27 cellular contexts compared by ENCODE assay signal in the genomic region with DNA sequence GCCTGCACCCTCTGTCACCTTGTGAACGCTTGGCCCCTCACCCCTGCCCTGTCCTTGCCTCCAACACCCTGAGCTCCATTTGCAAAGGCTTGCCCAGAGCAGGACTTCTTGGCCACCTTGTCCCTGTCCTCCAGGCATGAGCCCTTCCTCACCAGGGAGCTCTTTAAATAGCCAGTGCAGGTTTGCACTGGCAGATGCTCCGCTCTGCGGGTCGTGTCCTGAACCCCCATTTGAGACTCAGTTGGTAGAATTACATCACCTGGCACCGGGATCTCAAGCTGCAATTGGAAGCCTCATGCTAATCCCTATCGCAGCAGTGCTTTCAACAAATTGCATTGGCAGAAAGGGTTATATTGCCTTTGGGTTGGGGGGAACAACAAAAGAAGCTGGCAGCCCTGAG. TPM values are rescaled to one million over a fixed set of nuclear protein-coding genes. Genes with fewer than 3 reads are reported as not detected.
DNase-seq lines count a peak whose midpoint lies in the region; ATAC-seq, FAIRE-seq and TF ChIP-seq lines count a peak whose summit lies in the region.
"Had no signal": no experiment of that assay in that cellular context is flagged by ENCODE, and none has a peak within 500 bp of the region (broad histone marks: within the 10 kb centered on the region; RNA-seq: fewer than 3 reads in every experiment).

No MANE protein-coding gene starts in this region.

- no peak overlapping the region for H3K4me2 ChIP-seq in HepG2 (ENCODE audit: low read depth, low read length)

- no peak for FAIRE-seq in HepG2 (lab: Jason Lieb, UNC)
- FAIRE-seq: A204.1, endometrium, GM12892, RCC 7860 had no signal

- H3K36me3 ChIP-seq in HepG2 (replicated peaks in 1 of 2; ENCODE audit: control insufficient read depth in 1 of 2, insufficient read depth in 2 of 2, low read length in 2 of 2), result no peaks in the 10 kb centered on the region
- no peaks in the 10 kb centered on the region for H3K36me3 ChIP-seq in right lobe of liver
- H3K36me3 ChIP-seq in skeletal muscle tissue (ENCODE audit: control insufficient read depth in 3 of 3, insufficient read depth in 3 of 3, low read length in 3 of 3), result no peaks in the 10 kb centered on the region
- H3K36me3 ChIP-seq: cardiac muscle cell, thoracic aorta, uterus had no signal

- in situ Hi-C loops in HepG2 (cut with HindIII; ENCODE audit: extremely low pct_ligation_motif_present, low pct_unique_long_range_greater_than_20kb), result no loop called here

- ATAC-seq in HepG2 (0 out of 3 replicates have a peak, but pooled peaks have one; percentile 24), right lobe of liver (no peak), HG02870 (IDR thresholded peaks at IDR 0.05; ENCODE audit: unreplicated experiment) (no peak), GM18867 (IDR thresholded peaks at IDR 0.05; ENCODE audit: unreplicated experiment) (no peak)

- no peaks in the 10 kb centered on the region for H3K27me3 ChIP-seq in HepG2 (ENCODE audit: control insufficient read depth in 1 of 2, insufficient read depth in 2 of 2, low read length in 2 of 2)
- H3K27me3 ChIP-seq in right lobe of liver, result no peaks in the 10 kb centered on the region
- H3K27me3 ChIP-seq in skeletal muscle tissue (ENCODE audit: control insufficient read depth in 3 of 3, insufficient read depth in 3 of 3, low read length in 3 of 3), result no peaks in the 10 kb centered on the region
- H3K27me3 ChIP-seq: cardiac muscle cell, uterus had no signal

- H3K4me1 ChIP-seq in HepG2 (ENCODE audit: insufficient read depth, low read length), result peaks cover 12% of the 10 kb centered on the region; the same call in 1 of the 2 replicates
- H3K4me1 ChIP-seq in right lobe of liver, result no peaks in the 10 kb centered on the region
- peaks cover 32 to 39% (median 38%) of the 10 kb centered on the region in 3 donors for H3K4me1 ChIP-seq in skeletal muscle tissue (ENCODE audit: control insufficient read depth in 3 of 3, insufficient read depth in 3 of 3, low read length in 3 of 3)

- intact Hi-C loops in HepG2 (cut with micrococcal nuclease; ENCODE audit: unreplicated experiment) (no loop called here), right lobe of liver (cut with DNase I) (no loop called here)

- H3K4me3 ChIP-seq in HepG2 (replicated peaks in 1 of 3; ENCODE audit: insufficient read depth in 1 of 3, low read depth in 2 of 3, low read length in 3 of 3) (no peak overlapping the region), right lobe of liver (no peak overlapping the region), skeletal muscle tissue (ENCODE audit: low read length in 3 of 3) (no peak overlapping the region)
- H3K4me3 ChIP-seq: cardiac muscle cell, lung, thoracic aorta, uterus had no signal

- POLR2A ChIA-PET in HepG2 (lab: Yijun Ruan, JAX), result no interaction called here

- no peak for TF ChIP-seq EP300 in HepG2 (IDR thresholded peaks at IDR 0.05; ENCODE audit: low read depth in 2 of 2, low read length in 2 of 2)
- no peak for TF ChIP-seq EP300 in HepG2 (CRISPR knock-in tag; IDR thresholded peaks at IDR 0.05; ENCODE audit: borderline replicate concordance)

- CTCF ChIA-PET in HepG2 (lab: Yijun Ruan, JAX; ENCODE audit: low intra/inter-chr PET ratio, low total read pairs), result no interaction called here

- no peak overlapping the region for H2AFZ ChIP-seq in HepG2 (ENCODE audit: low read length)

- BruUV-seq in HepG2 (replicated peaks; lab: Mats Ljungman, UMichigan), result no TSS peak

- DNase-seq in HepG2 (ENCODE audit: low spot score) (no peak), right lobe of liver (no peak), NCI-H82 (lab: John Stamatoyannopoulos, UW) (peak; percentile 81), cerebellar nuclear complex (lab: John Stamatoyannopoulos, UW) (peak; percentile 92 to 99), NOMO-1 treated with DMSO at 0.1 percent for 48 hours (lab: John Stamatoyannopoulos, UW; ENCODE audit: unreplicated experiment) (no peak)
- DNase-seq: activated CD4-positive, alpha-beta T cell treated with anti-CD3 and anti-CD28 coated beads for 48 hours; activated T-cell treated with anti-CD3 and anti-CD28 coated beads, Interleukin-2, amount 50 U/mL, for 48 hours; amniotic stem cell; glutamatergic neuron; NCI-H2081; retina; stimulated activated CD4-positive, alpha-beta T cell treated with anti-CD3 and anti-CD28 coated beads, Interleukin-4, amount 100 ng/mL, for 1 hour; stimulated activated naive CD4-positive, alpha-beta T cell; T-helper 17 cell; uterus had no signal

- H3K9ac ChIP-seq in HepG2 (ENCODE audit: insufficient read depth, low read depth, low read length), result no peak overlapping the region
- no peak overlapping the region for H3K9ac ChIP-seq in skeletal muscle tissue (ENCODE audit: low read depth in 1 of 3, low read length in 3 of 3)

- TF ChIP-seq POLR2A in HepG2 (IDR thresholded peaks at IDR 0.05; ENCODE audit: insufficient read depth in 1 of 2, low read depth in 2 of 2, low read length in 2 of 2) (no peak), right lobe of liver (IDR thresholded peaks at IDR 0.05) (no peak)

- H3K9me3 ChIP-seq in HepG2 (ENCODE audit: low read length), result no peaks in the 10 kb centered on the region
- no peaks in the 10 kb centered on the region for H3K9me3 ChIP-seq in right lobe of liver
- no peaks in the 10 kb centered on the region for H3K9me3 ChIP-seq in skeletal muscle tissue (ENCODE audit: control insufficient read depth in 3 of 3, low read length in 3 of 3)
- H3K9me3 ChIP-seq: thoracic aorta, uterus had no signal

- H3K79me2 ChIP-seq in HepG2 (ENCODE audit: insufficient read depth, low read length), result no peaks in the 10 kb centered on the region

- no peak for TF ChIP-seq RAD21 in HepG2 (CRISPR knock-in tag; IDR thresholded peaks at IDR 0.05)

- no peaks in the 10 kb centered on the region for H4K20me1 ChIP-seq in HepG2 (ENCODE audit: insufficient read depth, low read length)

- no peak for TF ChIP-seq CTCF in HepG2 (CRISPR knock-in tag; IDR thresholded peaks at IDR 0.05)
- TF ChIP-seq CTCF in right lobe of liver (IDR thresholded peaks at IDR 0.05), result no peak

- WGBS in HepG2 (ENCODE audit: low lambda C conversion rate), result 52% methylated on average over 6 of the region's 6 CpGs
- 85% methylated on average over 4 of the region's 6 CpGs for WGBS in right lobe of liver (ENCODE audit: insufficient coverage, low coverage, low lambda C conversion rate, missing lambda C conversion rate)

- H3K27ac ChIP-seq in HepG2 (ENCODE audit: extremely low read length, insufficient read depth, low read length) (no peak overlapping the region), right lobe of liver (no peak overlapping the region), skeletal muscle tissue (ENCODE audit: low read depth, low read length) (peak overlapping the region; percentile 62)
- H3K27ac ChIP-seq: cardiac muscle cell, thoracic aorta, uterus had no signal

TF ChIP-seq in HepG2, 621 proteins besides CTCF, POLR2A, EP300 and RAD21 (continues in another document):
- no peak for TF ChIP-seq RFXANK (CRISPR knock-in tag; IDR thresholded peaks at IDR 0.05)
- TF ChIP-seq ZNF839 (CRISPR knock-in tag; IDR thresholded peaks at IDR 0.05; ENCODE audit: borderline replicate concordance), result no peak
- TF ChIP-seq, protein P1, sequence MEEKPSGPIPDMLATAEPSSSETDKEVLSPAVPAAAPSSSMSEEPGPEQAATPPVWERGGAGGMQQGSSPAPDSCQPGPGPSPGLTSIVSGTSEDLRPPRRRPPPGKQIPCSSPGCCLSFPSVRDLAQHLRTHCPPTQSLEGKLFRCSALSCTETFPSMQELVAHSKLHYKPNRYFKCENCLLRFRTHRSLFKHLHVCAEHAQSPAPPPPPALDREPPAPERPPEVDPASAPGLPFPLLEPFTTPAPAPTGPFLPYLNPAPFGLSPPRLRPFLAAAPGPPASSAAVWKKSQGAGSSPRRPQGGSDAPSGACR (CRISPR knock-in tag; IDR thresholded peaks at IDR 0.05), result no peak
- TF ChIP-seq POLR2AphosphoS2 (IDR thresholded peaks at IDR 0.05; ENCODE audit: low read depth, low read length), result no peak
- TF ChIP-seq SP4 (CRISPR knock-in tag; IDR thresholded peaks at IDR 0.05), result no peak
- no peak for TF ChIP-seq U2AF1 (optimal IDR thresholded peaks at IDR 0.05; ENCODE audit: low read depth, low read length)
- TF ChIP-seq ZNF577 (CRISPR knock-in tag; IDR thresholded peaks at IDR 0.05; ENCODE audit: borderline replicate concordance, low read depth), result no peak
- TF ChIP-seq SRSF9 (IDR thresholded peaks at IDR 0.05; ENCODE audit: borderline replicate concordance, insufficient read depth, low read depth, low read length, poor library complexity, severe bottlenecking), result no peak
- TF ChIP-seq ETV5 (CRISPR knock-in tag; IDR thresholded peaks at IDR 0.05; ENCODE audit: borderline replicate concordance), result no peak
- TF ChIP-seq TMF1 (CRISPR knock-in tag; IDR thresholded peaks at IDR 0.05; ENCODE audit: low read depth), result no peak

RNA-seq across cellular contexts. Expression of a gene that starts 46.9 kb away (rescaled TPM):
- 0.20 and 0.86 TPM in 2 replicates for total RNA-seq in HepG2 (2016; rRNA removed; fragmentation: Illumina TruSeq; extraction: Trizol)
- total RNA-seq in HepG2 (2016; cell fraction: cytosol; rRNA removed; fragmentation: Illumina TruSeq; extraction: Trizol; ENCODE audit: low read depth), result 0.09 TPM in 1 of 2 replicates, not detected in the other
- 0.40 and 0.58 TPM in 2 replicates for total RNA-seq in HepG2 (2016; cell fraction: insoluble cytoplasmic fraction; rRNA removed; fragmentation: Illumina TruSeq; extraction: Trizol)
- 0.10 and 0.15 TPM in 2 replicates for total RNA-seq in HepG2 (2016; cell fraction: membrane; rRNA removed; fragmentation: Illumina TruSeq; extraction: Trizol)
- 0.28 and 0.78 TPM in 2 replicates for total RNA-seq in HepG2 (2016; cell fraction: nucleus; rRNA removed; fragmentation: Illumina TruSeq; extraction: Trizol)
- 0.26 and 0.28 TPM in 2 replicates for polyA plus RNA-seq in HepG2 (2011; rRNA removed)
- polyA plus RNA-seq in HepG2 (2011; cell fraction: cytosol; rRNA removed), result 0.32 and 0.36 TPM in 2 replicates
- 0.23 and 0.27 TPM in 2 replicates for polyA plus RNA-seq in HepG2 (2011; cell fraction: nucleus; rRNA removed)
- polyA plus RNA-seq in HepG2 (2012), result 0.17 and 0.56 TPM in 2 replicates
- polyA plus RNA-seq in HepG2 (2016; cell fraction: cytosol; fragmentation: Illumina TruSeq; extraction: Trizol; ENCODE audit: low read depth), result 0.08 and 0.15 TPM in 2 replicates
- polyA plus RNA-seq in HepG2 (2016; cell fraction: insoluble cytoplasmic fraction; fragmentation: Illumina TruSeq; extraction: Trizol; ENCODE audit: low read depth), result 0.45 and 0.49 TPM in 2 replicates
- 0.15 and 0.21 TPM in 2 replicates for polyA plus RNA-seq in HepG2 (2016; cell fraction: membrane; fragmentation: Illumina TruSeq; extraction: Trizol; ENCODE audit: low read depth)
- 1.3 and 1.4 TPM in 2 replicates for polyA plus RNA-seq in HepG2 (2016; cell fraction: nucleus; fragmentation: Illumina TruSeq; extraction: Trizol; ENCODE audit: insufficient read depth, low read depth)
- polyA minus RNA-seq in HepG2 (2011; rRNA and poly(A)+ RNA removed; ENCODE audit: low replicate concordance), result 0.12 TPM in 1 of 2 replicates, not detected in the other
- polyA minus RNA-seq in HepG2 (2011; cell fraction: cytosol; rRNA and poly(A)+ RNA removed), result 0.40 TPM in 1 of 2 replicates, not detected in the other
- not detected in 2 replicates for polyA minus RNA-seq in HepG2 (2011; cell fraction: nucleus; rRNA and poly(A)+ RNA removed)
- under 1 TPM in 1 of 6 experiments, not detected in 5; 0.13 TPM for total RNA-seq in right lobe of liver
- not detected for total RNA-seq in skeletal muscle tissue
- total RNA-seq: dermis blood vessel endothelial cell, osteocyte, thoracic aorta had no signal

Comparison
In these comparisons a context has a peak if more than half of its experiments do, and no peak if none do; other contexts are left out.
1. DNase-seq: peak in NCI-H82 (single experiment) and cerebellar nuclear complex (2 of 2); none in HepG2 (single experiment), right lobe of liver (0 of 3) and NOMO-1 treated with DMSO at 0.1 percent for 48 hours (single experiment).